Comparison of ENCODE assay signal across 17 cellular contexts in genomic region chr20:54573838-54574237, GRCh38.
DNase-seq lines count a peak whose midpoint lies in the region; ATAC-seq and TF ChIP-seq lines count a peak whose summit lies in the region.
"Had no signal": no experiment of that assay in that cellular context is flagged by ENCODE, and none has a peak within 500 bp of the region (broad histone marks: within the 10 kb centered on the region; RNA-seq: fewer than 3 reads in every experiment).

No MANE protein-coding gene starts in this region.

- H3K9me3 ChIP-seq in right atrium auricular region: no peaks in the 10 kb centered on the region
- H3K9me3 ChIP-seq: BLaER1 treated with 17β-estradiol and CSF1 and Interleukin-3, amounts not matched to agents 10 nM and 100 nM; HAP-1 had no signal

- no peak for TF ChIP-seq CTCF in coronary artery (IDR thresholded peaks at IDR 0.05)
- no peak for TF ChIP-seq CTCF in right atrium auricular region (IDR thresholded peaks at IDR 0.05)

- DNase-seq in NCI-H2171 treated with DMSO at 0.1 percent for 48 hours (lab: John Stamatoyannopoulos, UW): peak; percentile 44
- DNase-seq in NCI-H2171 (lab: John Stamatoyannopoulos, UW): no peak
- DNase-seq in coronary artery (ENCODE audit: low spot score): no peak
- DNase-seq in right atrium auricular region (ENCODE audit: low spot score): peak; percentile 62
- peak; percentile 59 for DNase-seq in superior temporal gyrus (ENCODE audit: extremely low spot score)
- no peak for DNase-seq in NCI-H187 (lab: John Stamatoyannopoulos, UW)
- DNase-seq: 8988T, DMS53, NCI-H1436, NCI-H774, SHP77 had no signal

- H3K27me3 ChIP-seq in right atrium auricular region: no peaks in the 10 kb centered on the region
- H3K27me3 ChIP-seq: BLaER1 treated with 17β-estradiol and CSF1 and Interleukin-3, amounts not matched to agents 10 nM and 100 nM had no signal

- H3K4me3 ChIP-seq in coronary artery (peak overlapping the region; percentile 30), right atrium auricular region (no peak overlapping the region)
- H3K4me3 ChIP-seq: BLaER1 treated with 17β-estradiol and CSF1 and Interleukin-3, amounts not matched to agents 10 nM and 100 nM; GM12878; HAP-1 had no signal

- H3K36me3 ChIP-seq in right atrium auricular region: no peaks in the 10 kb centered on the region
- H3K36me3 ChIP-seq: BLaER1 treated with 17β-estradiol and CSF1 and Interleukin-3, amounts not matched to agents 10 nM and 100 nM; HAP-1 had no signal

- ATAC-seq in GM19455 (IDR thresholded peaks at IDR 0.05; ENCODE audit: unreplicated experiment) (no peak), GM18873 (IDR thresholded peaks at IDR 0.05; ENCODE audit: low FRiP score, unreplicated experiment) (no peak)
- ATAC-seq: GM12878, Panc1 had no signal

- H3K4me1 ChIP-seq in right atrium auricular region: peaks cover 0 to 3% of the 10 kb centered on the region in 2 donors
- H3K4me1 ChIP-seq: HAP-1 had no signal

- no peak overlapping the region for H3K27ac ChIP-seq in coronary artery
- H3K27ac ChIP-seq in right atrium auricular region: no peak overlapping the region
- H3K27ac ChIP-seq: BLaER1 treated with 17β-estradiol and CSF1 and Interleukin-3, amounts not matched to agents 10 nM and 100 nM had no signal

Comparison
In these comparisons a context has a peak if more than half of its experiments do, and no peak if none do; other contexts are left out.
1. DNase-seq: peak in NCI-H2171 treated with DMSO at 0.1 percent for 48 hours (single experiment), right atrium auricular region (single experiment) and superior temporal gyrus (single experiment); none in NCI-H2171 (single experiment), coronary artery (single experiment) and NCI-H187 (0 of 2).